Comparison of ENCODE assay signal across 1 cellular context in genomic region chr5:137096149-137097103, GRCh38.
TF ChIP-seq lines count a peak whose summit lies in the region.

No MANE protein-coding gene starts in this region.

TF ChIP-seq in SK-N-SH, 30 proteins besides CTCF, POLR2A, EP300 and RAD21 (continued from another document):
- TF ChIP-seq YY1 (IDR thresholded peaks at IDR 0.05; ENCODE audit: low read depth): no peak
- TF ChIP-seq FOXJ3 (CRISPR knock-in tag; IDR thresholded peaks at IDR 0.05): no peak
- no peak for TF ChIP-seq TCF12 (IDR thresholded peaks at IDR 0.05)
